ENCODE assay signal across 24 cellular contexts in genomic region chr16:59601452-59601851, GRCh38.
"Had no signal": no experiment of that assay in that cellular context is flagged by ENCODE, and none has a peak within 500 bp of the region (broad histone marks: within the 10 kb centered on the region; RNA-seq: fewer than 3 reads in every experiment).

No MANE protein-coding gene starts in this region.

- H2AFZ ChIP-seq: hepatocyte had no signal

- H3K9me3 ChIP-seq: esophagus muscularis mucosa, left ventricle myocardium inferior, prostate gland, right atrium auricular region, thyroid gland, upper lobe of right lung had no signal

- H3K4me1 ChIP-seq: esophagus muscularis mucosa, left ventricle myocardium inferior, prostate gland, right atrium auricular region, thyroid gland, upper lobe of right lung had no signal

- H3K4me2 ChIP-seq: hepatocyte had no signal

- ATAC-seq: activated T-cell treated with anti-CD3 and anti-CD28 coated beads, Interleukin-2, amount 50 U/mL, for 72 hours; natural killer cell treated with Interleukin-12 subunit alpha and Interleukin-12 subunit beta and Interleukin-15 and Interleukin-18, amount 100 ng/mL, for 72 hours; T-helper 17 cell; upper lobe of right lung had no signal

- DNase-seq: activated CD4-positive, alpha-beta memory T cell treated with anti-CD3 and anti-CD28 coated beads for 36 hours; activated CD4-positive, alpha-beta T cell treated with anti-CD3 and anti-CD28 coated beads for 48 hours; activated CD4-positive, CD25-positive, alpha-beta regulatory T cell; activated effector memory CD4-positive, alpha-beta T cell treated with Interleukin-2 at 50 U/mL for 16 hours; activated naive CD4-positive, alpha-beta T cell treated with anti-CD3 and anti-CD28 coated beads for 36 hours; activated naive CD8-positive, alpha-beta T cell treated with anti-CD3 and anti-CD28 coated beads, Interleukin-2, amount 10 ng/mL, durations not matched to agents 7 days and 5 days; activated T-cell treated with anti-CD3 and anti-CD28 coated beads, Interleukin-2, amount 50 U/mL, for 72 hours; amniotic stem cell; cerebellar nuclear complex; left ventricle myocardium inferior; stimulated activated CD4-positive, alpha-beta T cell treated with anti-CD3 and anti-CD28 coated beads, Interleukin-4, amount 100 ng/mL, for 24 hours; stimulated activated naive CD4-positive, alpha-beta T cell treated with Interleukin-2 at 50 U/mL for 16 hours; SW 1271; T-helper 17 cell; thyroid gland; upper lobe of right lung had no signal

- H3K79me2 ChIP-seq: hepatocyte had no signal

- H3K4me3 ChIP-seq: coronary artery, esophagus muscularis mucosa, hepatocyte, left ventricle myocardium inferior, prostate gland, right atrium auricular region, thyroid gland, upper lobe of right lung had no signal

- H3K27me3 ChIP-seq: esophagus muscularis mucosa, hepatocyte, right atrium auricular region, thyroid gland, upper lobe of right lung had no signal

- H3K4me1 Mint-ChIP-seq: activated naive CD8-positive, alpha-beta T cell treated with anti-CD3 and anti-CD28 coated beads, Interleukin-2, amount 10 ng/mL, durations not matched to agents 7 days and 5 days; mesothelial cell of epicardium; T-helper 17 cell had no signal

- H3K36me3 ChIP-seq: esophagus muscularis mucosa, left ventricle myocardium inferior, prostate gland, right atrium auricular region, thyroid gland, upper lobe of right lung had no signal

- H3K27me3 Mint-ChIP-seq: activated CD4-positive, alpha-beta memory T cell treated with anti-CD3 and anti-CD28 coated beads for 36 hours; activated naive CD8-positive, alpha-beta T cell treated with anti-CD3 and anti-CD28 coated beads, Interleukin-2, amount 10 ng/mL, durations not matched to agents 7 days and 5 days; natural killer cell treated with Interleukin-12 subunit alpha and Interleukin-12 subunit beta and Interleukin-15 and Interleukin-18, amount 100 ng/mL, for 72 hours; T-helper 17 cell had no signal

- H3K27ac ChIP-seq: coronary artery, esophagus muscularis mucosa, hepatocyte, left ventricle myocardium inferior, prostate gland, right atrium auricular region, thyroid gland, upper lobe of right lung had no signal

- FAIRE-seq: bronchial epithelial cell had no signal

- H3K9me3 Mint-ChIP-seq: activated naive CD4-positive, alpha-beta T cell treated with anti-CD3 and anti-CD28 coated beads for 36 hours; activated naive CD8-positive, alpha-beta T cell treated with anti-CD3 and anti-CD28 coated beads, Interleukin-2, amount 10 ng/mL, durations not matched to agents 7 days and 5 days; mesothelial cell of epicardium had no signal

- H3K4me3 Mint-ChIP-seq: activated CD4-positive, alpha-beta memory T cell treated with anti-CD3 and anti-CD28 coated beads for 36 hours; activated naive CD4-positive, alpha-beta T cell treated with anti-CD3 and anti-CD28 coated beads for 36 hours; activated naive CD8-positive, alpha-beta T cell treated with anti-CD3 and anti-CD28 coated beads, Interleukin-2, amount 10 ng/mL, durations not matched to agents 7 days and 5 days; activated T-cell treated with anti-CD3 and anti-CD28 coated beads, Interleukin-2, amount 50 U/mL, for 72 hours; mesothelial cell of epicardium; natural killer cell treated with Interleukin-12 subunit alpha and Interleukin-12 subunit beta and Interleukin-15 and Interleukin-18, amount 100 ng/mL, for 72 hours; T-helper 17 cell had no signal

- H3K36me3 Mint-ChIP-seq: activated CD4-positive, alpha-beta memory T cell treated with anti-CD3 and anti-CD28 coated beads for 36 hours; activated naive CD8-positive, alpha-beta T cell treated with anti-CD3 and anti-CD28 coated beads, Interleukin-2, amount 10 ng/mL, durations not matched to agents 7 days and 5 days; mesothelial cell of epicardium; natural killer cell treated with Interleukin-12 subunit alpha and Interleukin-12 subunit beta and Interleukin-15 and Interleukin-18, amount 100 ng/mL, for 72 hours had no signal

- H3K27ac Mint-ChIP-seq: activated CD4-positive, alpha-beta memory T cell treated with anti-CD3 and anti-CD28 coated beads for 36 hours; activated naive CD4-positive, alpha-beta T cell treated with anti-CD3 and anti-CD28 coated beads for 36 hours; activated naive CD8-positive, alpha-beta T cell treated with anti-CD3 and anti-CD28 coated beads, Interleukin-2, amount 10 ng/mL, durations not matched to agents 7 days and 5 days; activated T-cell treated with anti-CD3 and anti-CD28 coated beads, Interleukin-2, amount 50 U/mL, for 72 hours; mesothelial cell of epicardium; natural killer cell treated with Interleukin-12 subunit alpha and Interleukin-12 subunit beta and Interleukin-15 and Interleukin-18, amount 100 ng/mL, for 72 hours; T-helper 17 cell had no signal
